In the genomic region with DNA sequence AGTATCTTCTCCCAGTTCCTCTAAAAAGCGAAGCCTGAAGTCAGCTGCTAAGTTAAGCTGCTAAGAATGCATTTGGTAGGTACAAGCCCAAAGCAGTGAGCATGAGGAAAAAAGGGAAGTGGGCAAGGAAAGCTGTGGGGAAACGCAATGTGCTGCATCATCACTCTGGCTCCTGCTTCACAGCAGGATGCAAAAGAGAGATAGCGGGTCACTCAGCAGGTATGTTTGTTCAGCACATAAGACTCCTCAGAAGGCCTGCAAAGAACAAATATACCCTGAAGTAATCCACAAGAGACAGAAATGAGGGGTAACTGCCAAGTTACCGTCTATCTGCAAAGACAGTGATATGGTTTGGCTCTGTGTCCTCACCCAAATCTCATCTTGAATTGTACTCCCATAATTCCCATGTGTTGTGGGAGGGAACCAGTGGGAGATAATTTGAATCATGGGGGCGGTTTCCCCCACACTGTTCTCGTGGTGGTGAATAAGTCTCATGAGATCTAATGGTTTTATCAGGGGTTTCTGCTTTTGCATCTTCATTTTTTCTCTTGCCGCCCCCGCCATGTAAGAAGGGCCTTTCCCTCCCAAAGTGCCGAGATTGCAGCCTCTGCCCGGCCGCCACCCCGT, we compare ENCODE assay signal across 1 cellular context.
A peak's percentile ranks its signal among the peaks of the same experiment; 100 is the strongest.
TF ChIP-seq lines count a peak whose summit lies in the region.

No MANE protein-coding gene starts in this region.

TF ChIP-seq in K562, 482 proteins besides CTCF, POLR2A, EP300 and RAD21 (continued from another document):
- peak; percentile 55 to 62; a peak in 1 of 4 replicates for TF ChIP-seq MLLT1 (IDR thresholded peaks at IDR 0.05)
- TF ChIP-seq TFE3 (CRISPR knock-in tag; IDR thresholded peaks at IDR 0.05): no peak
